ENCODE assay signal across 17 cellular contexts in the genomic region with DNA sequence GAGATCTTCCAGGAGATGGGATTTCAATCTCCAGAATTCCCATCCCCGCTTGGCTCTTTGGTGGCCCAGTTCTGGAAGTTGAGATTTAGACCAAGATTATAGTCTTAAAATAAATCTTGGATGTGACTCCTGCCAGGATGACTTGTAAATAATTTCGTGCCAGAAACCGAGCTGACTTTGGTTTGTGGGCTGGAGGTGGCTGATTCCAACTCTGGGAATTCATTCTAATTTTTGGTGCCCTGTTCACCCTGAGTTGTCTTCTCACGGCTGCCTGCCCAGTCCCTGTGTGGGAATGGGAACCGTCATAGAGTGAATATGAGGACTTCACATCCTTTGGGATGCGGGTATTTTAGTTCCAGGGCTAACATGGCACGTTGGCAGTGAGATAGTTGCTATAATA.
"Had no signal": no experiment of that assay in that cellular context is flagged by ENCODE, and none has a peak within 500 bp of the region (broad histone marks: within the 10 kb centered on the region; RNA-seq: fewer than 3 reads in every experiment).

No MANE protein-coding gene starts in this region.

- H3K9ac ChIP-seq: parathyroid adenoma had no signal

- H3K27me3 ChIP-seq: tibial nerve, uterus had no signal

- DNase-seq: activated CD4-positive, alpha-beta T cell treated with anti-CD3 and anti-CD28 coated beads for 48 hours; activated CD8-positive, alpha-beta memory T cell treated with anti-CD3 and anti-CD28 coated beads, Interleukin-2, amount 50 U/mL, for 4 hours; activated CD8-positive, alpha-beta T cell treated with anti-CD3 and anti-CD28 coated beads, Interleukin-2, amount 10 ng/mL, durations not matched to agents 7 days and 5 days; anterior cingulate cortex; cortex of kidney; effector memory CD4-positive, alpha-beta T cell; naive B cell; stimulated activated CD4-positive, alpha-beta T cell treated with anti-CD3 and anti-CD28 coated beads, Interleukin-15, amount 100 ng/mL, for 24 hours; stimulated activated CD4-positive, alpha-beta T cell treated with anti-CD3 and anti-CD28 coated beads, Interleukin-4, amount 100 ng/mL, for 24 hours; stimulated activated naive CD4-positive, alpha-beta T cell; substantia nigra; T-helper 17 cell; uterus had no signal

- H3K36me3 ChIP-seq: tibial nerve, uterus had no signal

- H3K4me3 ChIP-seq: skin epidermis, tibial nerve, uterus had no signal

- ATAC-seq: activated CD8-positive, alpha-beta T cell treated with anti-CD3 and anti-CD28 coated beads, Interleukin-2, amount 10 ng/mL, durations not matched to agents 7 days and 5 days; left lobe of liver; T-helper 17 cell had no signal

- H2AFZ ChIP-seq: parathyroid adenoma had no signal

- H3K4me1 ChIP-seq: uterus had no signal

- H3K9me3 ChIP-seq: tibial nerve, uterus had no signal

- H3K27ac ChIP-seq: parathyroid adenoma, skin epidermis, tibial nerve, uterus had no signal
